7 cellular contexts compared by ENCODE assay signal in the genomic region with DNA sequence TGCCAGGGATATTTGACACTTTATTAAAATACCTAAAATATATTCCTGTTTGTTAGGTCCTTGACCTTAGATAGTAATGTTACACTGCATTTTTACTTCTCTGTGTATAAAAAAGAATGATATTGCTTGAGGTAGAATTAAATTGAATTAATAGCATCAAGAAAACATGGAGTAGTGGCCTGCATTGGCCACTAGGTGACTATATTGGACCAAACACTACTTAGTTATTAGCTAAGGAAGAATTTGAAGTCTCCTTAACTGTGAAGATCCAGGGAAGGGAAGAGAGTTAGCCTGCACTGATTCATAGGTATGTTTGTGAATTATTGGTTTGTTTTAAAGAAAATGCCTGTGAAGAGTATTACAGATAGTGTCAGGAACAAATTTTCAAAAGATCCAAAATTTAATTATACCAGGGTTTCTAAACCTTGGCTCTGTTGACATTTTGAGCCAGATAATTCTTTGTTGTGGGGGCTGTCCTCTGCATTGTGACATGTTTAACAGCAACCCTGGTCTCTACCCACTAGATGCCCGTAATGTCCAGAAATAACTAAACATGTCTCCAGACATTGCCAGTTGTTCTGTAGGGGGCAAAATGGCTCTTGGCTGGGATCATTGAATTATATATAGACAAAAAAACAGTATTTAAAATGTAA.
DNase-seq lines count a peak whose midpoint lies in the region; TF ChIP-seq lines count a peak whose summit lies in the region.

No MANE protein-coding gene starts in this region.

- in situ Hi-C loops in GM13976 (cut with MboI; ENCODE audit: low sequenced_read_pairs, unreplicated experiment): no loop called here

- DNase-seq in GM13976 (ENCODE audit: low spot score) (no peak), NCI-H2171 (lab: John Stamatoyannopoulos, UW) (peak; percentile 5), dedifferentiated amniotic fluid mesenchymal stem cell (ENCODE audit: extremely low spot score) (peak; percentile 40), myocyte (ENCODE audit: low read depth) (peak; percentile 53), T1000 (lab: John Stamatoyannopoulos, UW) (no peak), globus pallidus (ENCODE audit: low spot score) (no peak)
- no peak for DNase-seq in activated CD4-positive, alpha-beta T cell treated with anti-CD3 and anti-CD28 coated beads, Interleukin-2, amount 50 U/mL, for 4 hours

- TF ChIP-seq CTCF in GM13976 (IDR thresholded peaks at IDR 0.05; ENCODE audit: borderline replicate concordance, control extremely low read depth, extremely low read depth, insufficient read depth, missing control alignments): peak; percentile 30

Comparison
In these comparisons a context has a peak if more than half of its experiments do, and no peak if none do; other contexts are left out.
1. DNase-seq: peak in NCI-H2171 (single experiment), dedifferentiated amniotic fluid mesenchymal stem cell (single experiment) and myocyte (single experiment); none in GM13976 (single experiment), T1000 (single experiment), activated CD4-positive, alpha-beta T cell treated with anti-CD3 and anti-CD28 coated beads, Interleukin-2, amount 50 U/mL, for 4 hours (0 of 2) and globus pallidus (single experiment).